ENCODE assay signal across 3 cellular contexts in the genomic region with DNA sequence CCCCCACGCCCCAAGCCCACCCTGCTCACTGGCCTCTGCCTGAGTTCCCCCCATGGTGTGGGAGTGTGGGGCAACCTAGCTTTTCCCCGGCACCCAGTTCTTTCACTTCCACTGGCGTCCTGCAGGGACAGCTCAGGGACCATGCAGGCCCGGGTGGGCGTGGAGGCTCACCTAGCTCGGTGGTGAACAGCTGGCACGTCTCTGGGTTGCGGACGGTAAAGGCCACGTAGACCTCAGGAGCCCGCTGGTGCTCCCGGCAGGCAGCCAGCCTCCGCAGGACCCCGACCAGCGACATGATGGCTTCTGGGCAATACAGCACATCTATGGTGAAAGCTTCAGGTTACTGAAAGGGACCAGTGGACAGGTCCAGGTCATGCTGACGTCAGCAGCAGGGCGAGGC. TPM values are rescaled to one million over a fixed set of nuclear protein-coding genes. Genes with fewer than 3 reads are reported as not detected.
"Had no signal": no experiment of that assay in that cellular context is flagged by ENCODE, and none has a peak within 500 bp of the region (broad histone marks: within the 10 kb centered on the region; RNA-seq: fewer than 3 reads in every experiment).

No MANE protein-coding gene starts in this region.

RNA-seq across cellular contexts. Expression of gene C16orf89, which starts 23.2 kb away (rescaled TPM):
- total RNA-seq: LHCN-M2, MCF 10A, NCI-H460 had no signal
